ENCODE assay signal across 8 cellular contexts in genomic region chr19:4267101-4267900, GRCh38. TPM values are rescaled to one million over a fixed set of nuclear protein-coding genes. Genes with fewer than 3 reads are reported as not detected.
A peak's percentile ranks its signal among the peaks of the same experiment; 100 is the strongest.
DNase-seq lines count a peak whose midpoint lies in the region; ATAC-seq and TF ChIP-seq lines count a peak whose summit lies in the region.

No MANE protein-coding gene starts in this region.

- in situ Hi-C loops in HAP-1 (cut with MboI; ENCODE audit: low sequenced_read_pairs) = loop anchor here (5.0 kb wide), 1 partner anchor 85 kb away; no protein-coding TSS in a partner anchor

- no peaks in the 10 kb centered on the region for H3K4me1 ChIP-seq in HAP-1

- H3K27me3 ChIP-seq in HAP-1 (ENCODE audit: low read depth) = no peaks in the 10 kb centered on the region

- POLR2A ChIA-PET in RWPE1 (lab: Yijun Ruan, JAX; ENCODE audit: low non-redundant PET) = no interaction called here

- peak; percentile 89 for TF ChIP-seq CTCF in RWPE1 (conservative IDR thresholded peaks at IDR 0.05; ENCODE audit: low read depth)

- CTCF ChIA-PET in RWPE1 (lab: Yijun Ruan, JAX) = interaction anchor here (0.5 to 2.1 kb wide), 26 partner anchors 9 to 267 kb away, joined by 3 to 12 read pairs (median 4); partner anchors contain the start of genes SH3GL1 and YJU2

- DNase-seq in AG20443 (ENCODE audit: low spot score) (peak; percentile 77), HAP-1 (ENCODE audit: low spot score in 2 of 2) (peak; percentile 54 to 82), RWPE1 (ENCODE audit: low spot score) (peak; percentile 65), foreskin melanocyte (peak; percentile 37), posterior vena cava (ENCODE audit: low spot score) (peak; percentile 85)
- peak; percentile 29 to 40 for DNase-seq in activated T-helper 1 cell treated with anti-CD3 and anti-CD28 coated beads, Interleukin-2, amount 50 U/mL, for 16 hours (ENCODE audit: low read depth in 1 of 2, low spot score in 1 of 2)

- intact Hi-C loops in posterior vena cava (cut with DNase I) = loop anchor here (5.0 to 10.0 kb wide), 2 partner anchors 255 to 258 kb away; no protein-coding TSS in a partner anchor

- H3K4me3 ChIP-seq in HAP-1 = no peak overlapping the region

- H3K36me3 ChIP-seq in HAP-1 (replicated peaks) = peaks cover 6% of the 10 kb centered on the region

- H3K9me3 ChIP-seq in HAP-1 = no peaks in the 10 kb centered on the region

- ATAC-seq in GM21723 (IDR thresholded peaks at IDR 0.05; ENCODE audit: unreplicated experiment) (no peak), HG02981 (IDR thresholded peaks at IDR 0.05; ENCODE audit: unreplicated experiment) (no peak)

- no peak overlapping the region for H3K27ac ChIP-seq in RWPE1

RNA-seq across cellular contexts. Expression of gene SHD, which starts 11.8 kb away (rescaled TPM):
- not detected for total RNA-seq in posterior vena cava

RNA-seq across cellular contexts. Expression of gene YJU2, which starts 20.4 kb away (rescaled TPM):
- total RNA-seq in posterior vena cava = 10 to 100 TPM; 12.3 to 12.8 TPM

RNA-seq across cellular contexts. Expression of gene TMIGD2, which starts 34.9 kb away (rescaled TPM):
- under 1 TPM in 1 of 2 donors, not detected in 1; 0.38 TPM for total RNA-seq in posterior vena cava

RNA-seq across cellular contexts. Expression of gene FSD1, which starts 37.1 kb away (rescaled TPM):
- total RNA-seq in posterior vena cava = not detected

RNA-seq across cellular contexts. Expression of gene EBI3, which starts 38.0 kb away (rescaled TPM):
- 1 to 10 TPM; 2.0 to 4.6 TPM for total RNA-seq in posterior vena cava

Comparison
In these comparisons a context has a peak if more than half of its experiments do, and no peak if none do; other contexts are left out.
1. DNase-seq: peak in every context shown above with its lines; median percentile 85 in posterior vena cava; 77 in AG20443; 68 in HAP-1; 65 in RWPE1; 37 in foreskin melanocyte; 34 in activated T-helper 1 cell treated with anti-CD3 and anti-CD28 coated beads, Interleukin-2, amount 50 U/mL, for 16 hours.